Comparison of ENCODE assay signal across 24 cellular contexts in the genomic region with DNA sequence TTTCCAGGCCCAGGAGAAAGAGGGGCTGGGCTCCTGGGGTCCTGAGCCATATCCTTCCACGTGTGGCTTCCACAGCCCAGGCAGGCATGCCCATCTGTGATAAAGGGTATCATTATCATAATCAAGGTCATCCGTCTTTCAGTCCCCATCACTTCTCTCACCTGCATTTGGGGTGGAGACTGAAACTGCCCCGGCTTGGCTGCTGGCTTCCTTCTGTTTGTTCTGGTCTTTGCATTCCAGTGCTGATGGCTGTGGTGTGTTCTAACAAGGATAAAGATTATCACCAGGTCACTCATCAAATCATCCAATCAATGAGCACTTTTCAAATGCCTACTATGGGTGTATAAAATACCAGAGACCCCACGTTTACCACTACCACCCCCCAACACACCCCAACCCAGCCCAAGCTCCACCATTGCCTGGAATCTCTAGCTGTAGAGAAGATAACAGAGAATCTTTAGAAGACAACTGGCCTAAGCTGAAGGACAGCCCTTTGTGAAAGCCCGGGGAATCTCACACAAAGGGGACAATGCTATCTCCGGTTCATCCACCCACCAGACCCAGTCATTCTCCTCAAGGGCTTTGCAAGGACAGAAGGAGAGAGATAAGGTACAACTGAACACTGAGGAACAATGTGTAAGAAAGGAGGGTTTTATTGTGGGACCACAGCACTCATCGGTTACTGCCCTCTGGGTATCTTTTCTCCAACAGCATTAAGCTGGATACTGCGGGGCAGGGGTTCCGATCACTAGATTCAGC.
"Had no signal": no experiment of that assay in that cellular context is flagged by ENCODE, and none has a peak within 500 bp of the region (broad histone marks: within the 10 kb centered on the region; RNA-seq: fewer than 3 reads in every experiment).

No MANE protein-coding gene starts in this region.

- H3K27me3 Mint-ChIP-seq: effector memory CD8-positive, alpha-beta T cell; natural killer cell treated with Interleukin-12 subunit alpha and Interleukin-12 subunit beta and Interleukin-15 and Interleukin-18, amount 100 ng/mL, for 72 hours had no signal

- H2AFZ ChIP-seq: parathyroid adenoma had no signal

- H3K27ac Mint-ChIP-seq: natural killer cell treated with Interleukin-12 subunit alpha and Interleukin-12 subunit beta and Interleukin-15 and Interleukin-18, amount 100 ng/mL, for 72 hours; progenitor cell of endocrine pancreas; stimulated activated effector memory CD8-positive, alpha-beta T cell treated with anti-CD3 and anti-CD28 coated beads, Interleukin-12 subunit alpha, Interleukin-12 subunit beta, amount 100 ng/mL, for 72 hours had no signal

- H3K9me3 Mint-ChIP-seq: effector memory CD8-positive, alpha-beta T cell; naive B cell; natural killer cell treated with Interleukin-12 subunit alpha and Interleukin-12 subunit beta and Interleukin-15 and Interleukin-18, amount 100 ng/mL, for 72 hours; neural crest cell; stimulated activated effector memory CD8-positive, alpha-beta T cell treated with anti-CD3 and anti-CD28 coated beads, Interleukin-12 subunit alpha, Interleukin-12 subunit beta, amount 100 ng/mL, for 72 hours had no signal

- H3K4me3 ChIP-seq: gastrocnemius medialis, lower lobe of right lung, smooth muscle cell, stomach, thyroid gland, upper lobe of left lung had no signal

- H3K9me3 ChIP-seq: gastrocnemius medialis, lower lobe of right lung, stomach, thyroid gland, upper lobe of left lung had no signal

- DNase-seq: cortex of kidney; effector memory CD8-positive, alpha-beta T cell; foreskin fibroblast; gastrocnemius medialis; head of caudate nucleus; left ventricle myocardium superior; lower lobe of right lung; naive B cell; stimulated activated CD4-positive, alpha-beta T cell treated with anti-CD3 and anti-CD28 coated beads, Interleukin-2, amount 100 ng/mL, for 24 hours; stimulated activated CD4-positive, alpha-beta T cell treated with anti-CD3 and anti-CD28 coated beads, Interleukin-4, amount 100 ng/mL, for 24 hours; stimulated activated naive CD4-positive, alpha-beta T cell treated with Interleukin-2 at 50 U/mL for 16 hours; stomach; thyroid gland; upper lobe of left lung had no signal

- H3K4me3 Mint-ChIP-seq: effector memory CD8-positive, alpha-beta T cell; naive B cell; natural killer cell treated with Interleukin-12 subunit alpha and Interleukin-12 subunit beta and Interleukin-15 and Interleukin-18, amount 100 ng/mL, for 72 hours; neural crest cell; stimulated activated effector memory CD8-positive, alpha-beta T cell treated with anti-CD3 and anti-CD28 coated beads, Interleukin-12 subunit alpha, Interleukin-12 subunit beta, amount 100 ng/mL, for 72 hours had no signal

- H3K27me3 ChIP-seq: gastrocnemius medialis, stomach, thyroid gland, upper lobe of left lung had no signal

- H3K27ac ChIP-seq: gastrocnemius medialis, lower lobe of right lung, parathyroid adenoma, stomach, thyroid gland, upper lobe of left lung had no signal

- H3K36me3 Mint-ChIP-seq: natural killer cell treated with Interleukin-12 subunit alpha and Interleukin-12 subunit beta and Interleukin-15 and Interleukin-18, amount 100 ng/mL, for 72 hours; stimulated activated effector memory CD8-positive, alpha-beta T cell treated with anti-CD3 and anti-CD28 coated beads, Interleukin-12 subunit alpha, Interleukin-12 subunit beta, amount 100 ng/mL, for 72 hours had no signal

- H3K4me1 ChIP-seq: parathyroid adenoma had no signal

- H3K79me2 ChIP-seq: parathyroid adenoma had no signal

- H3K4me1 Mint-ChIP-seq: naive B cell; neural crest cell; stimulated activated effector memory CD8-positive, alpha-beta T cell treated with anti-CD3 and anti-CD28 coated beads, Interleukin-12 subunit alpha, Interleukin-12 subunit beta, amount 100 ng/mL, for 72 hours had no signal

- FAIRE-seq: keratinocyte, urothelium cell line had no signal

- H3K4me2 ChIP-seq: smooth muscle cell had no signal

- H3K36me3 ChIP-seq: gastrocnemius medialis, lower lobe of right lung, stomach, thyroid gland, upper lobe of left lung had no signal

- H3K9ac ChIP-seq: parathyroid adenoma had no signal

- ATAC-seq: effector memory CD8-positive, alpha-beta T cell; esophagus mucosa; gastrocnemius medialis; left ventricle myocardium superior; lower lobe of right lung; natural killer cell treated with Interleukin-12 subunit alpha and Interleukin-12 subunit beta and Interleukin-15 and Interleukin-18, amount 100 ng/mL, for 72 hours; sciatic nerve; stimulated activated effector memory CD8-positive, alpha-beta T cell treated with anti-CD3 and anti-CD28 coated beads, Interleukin-12 subunit alpha, Interleukin-12 subunit beta, amount 100 ng/mL, for 72 hours had no signal
